28 cellular contexts compared by ENCODE assay signal in genomic region chr4:96136056-96136455, GRCh38.
"Had no signal": no experiment of that assay in that cellular context is flagged by ENCODE, and none has a peak within 500 bp of the region (broad histone marks: within the 10 kb centered on the region; RNA-seq: fewer than 3 reads in every experiment).

No MANE protein-coding gene starts in this region.

- H3K4me3 Mint-ChIP-seq: activated CD4-positive, alpha-beta memory T cell treated with anti-CD3 and anti-CD28 coated beads, Interleukin-2, amount 10 ng/mL, durations not matched to agents 7 days and 5 days; activated CD4-positive, alpha-beta T cell treated with anti-CD3 and anti-CD28 coated beads, Interleukin-2, amount 10 ng/mL, durations not matched to agents 7 days and 5 days; activated naive CD4-positive, alpha-beta T cell treated with anti-CD3 and anti-CD28 coated beads, Interleukin-2, amount 10 ng/mL, durations not matched to agents 7 days and 5 days; activated naive CD8-positive, alpha-beta T cell treated with anti-CD3 and anti-CD28 coated beads, Interleukin-2, amount 10 ng/mL, durations not matched to agents 7 days and 5 days; activated T-cell treated with anti-CD3 and anti-CD28 coated beads, Interleukin-2, amount 50 U/mL, for 24 hours; activated T-cell treated with anti-CD3 and anti-CD28 coated beads, Interleukin-2, amount 50 U/mL, for 72 hours; dendritic cell treated with granulocyte-macrophage colony-stimulating factor and Interleukin-4, amounts not matched to agents 40 ng/mL and 50 ng/mL, for 4 days; endodermal cell; WTC11 had no signal

- H3K4me1 Mint-ChIP-seq: activated CD4-positive, alpha-beta memory T cell treated with anti-CD3 and anti-CD28 coated beads, Interleukin-2, amount 10 ng/mL, durations not matched to agents 7 days and 5 days; activated CD4-positive, alpha-beta T cell treated with anti-CD3 and anti-CD28 coated beads, Interleukin-2, amount 10 ng/mL, durations not matched to agents 7 days and 5 days; activated naive CD4-positive, alpha-beta T cell treated with anti-CD3 and anti-CD28 coated beads, Interleukin-2, amount 10 ng/mL, durations not matched to agents 7 days and 5 days; activated naive CD8-positive, alpha-beta T cell treated with anti-CD3 and anti-CD28 coated beads, Interleukin-2, amount 10 ng/mL, durations not matched to agents 7 days and 5 days; endodermal cell; WTC11 had no signal

- H3K27me3 Mint-ChIP-seq: activated CD4-positive, alpha-beta memory T cell treated with anti-CD3 and anti-CD28 coated beads, Interleukin-2, amount 10 ng/mL, durations not matched to agents 7 days and 5 days; activated CD4-positive, alpha-beta T cell treated with anti-CD3 and anti-CD28 coated beads, Interleukin-2, amount 10 ng/mL, durations not matched to agents 7 days and 5 days; activated naive CD4-positive, alpha-beta T cell treated with anti-CD3 and anti-CD28 coated beads, Interleukin-2, amount 10 ng/mL, durations not matched to agents 7 days and 5 days; activated naive CD8-positive, alpha-beta T cell treated with anti-CD3 and anti-CD28 coated beads, Interleukin-2, amount 10 ng/mL, durations not matched to agents 7 days and 5 days; activated T-cell treated with anti-CD3 and anti-CD28 coated beads, Interleukin-2, amount 50 U/mL, for 24 hours; dendritic cell treated with granulocyte-macrophage colony-stimulating factor and Interleukin-4, amounts not matched to agents 40 ng/mL and 50 ng/mL, for 4 days had no signal

- H3K9me3 ChIP-seq: body of pancreas had no signal

- H3K36me3 Mint-ChIP-seq: activated naive CD4-positive, alpha-beta T cell treated with anti-CD3 and anti-CD28 coated beads, Interleukin-2, amount 10 ng/mL, durations not matched to agents 7 days and 5 days; activated naive CD4-positive, alpha-beta T cell treated with anti-CD3 and anti-CD28 coated beads, Interleukin-2, amount 50 U/mL, for 72 hours; activated naive CD8-positive, alpha-beta T cell treated with anti-CD3 and anti-CD28 coated beads, Interleukin-2, amount 10 ng/mL, durations not matched to agents 7 days and 5 days; WTC11 had no signal

- H3K27me3 ChIP-seq: body of pancreas, dorsolateral prefrontal cortex had no signal

- H3K4me1 ChIP-seq: body of pancreas had no signal

- H3K4me3 ChIP-seq: body of pancreas, coronary artery, dorsolateral prefrontal cortex had no signal

- H3K27ac Mint-ChIP-seq: activated CD4-positive, alpha-beta memory T cell treated with anti-CD3 and anti-CD28 coated beads, Interleukin-2, amount 10 ng/mL, durations not matched to agents 7 days and 5 days; activated CD4-positive, alpha-beta T cell treated with anti-CD3 and anti-CD28 coated beads, Interleukin-2, amount 10 ng/mL, durations not matched to agents 7 days and 5 days; activated naive CD4-positive, alpha-beta T cell treated with anti-CD3 and anti-CD28 coated beads, Interleukin-2, amount 10 ng/mL, durations not matched to agents 7 days and 5 days; activated naive CD4-positive, alpha-beta T cell treated with anti-CD3 and anti-CD28 coated beads, Interleukin-2, amount 50 U/mL, for 72 hours; activated naive CD8-positive, alpha-beta T cell treated with anti-CD3 and anti-CD28 coated beads, Interleukin-2, amount 10 ng/mL, durations not matched to agents 7 days and 5 days; activated T-cell treated with anti-CD3 and anti-CD28 coated beads, Interleukin-2, amount 50 U/mL, for 24 hours; activated T-cell treated with anti-CD3 and anti-CD28 coated beads, Interleukin-2, amount 50 U/mL, for 72 hours; dendritic cell treated with granulocyte-macrophage colony-stimulating factor and Interleukin-4, amounts not matched to agents 40 ng/mL and 50 ng/mL, for 4 days; endodermal cell; WTC11 had no signal

- DNase-seq: activated CD4-positive, alpha-beta memory T cell treated with anti-CD3 and anti-CD28 coated beads, Interleukin-2, amount 10 ng/mL, durations not matched to agents 7 days and 5 days; activated CD4-positive, alpha-beta T cell treated with anti-CD3 and anti-CD28 coated beads for 1 hour; activated CD4-positive, alpha-beta T cell treated with anti-CD3 and anti-CD28 coated beads for 4 hours; activated CD4-positive, alpha-beta T cell treated with anti-CD3 and anti-CD28 coated beads, Interleukin-2, amount 10 ng/mL, durations not matched to agents 7 days and 5 days; activated CD4-positive, alpha-beta T cell treated with anti-CD3 and anti-CD28 coated beads, Interleukin-2, amount 50 U/mL, for 4 hours; activated CD8-positive, alpha-beta memory T cell treated with anti-CD3 and anti-CD28 coated beads, Interleukin-2, amount 50 U/mL, for 48 hours; activated gamma-delta T cell; activated naive CD4-positive, alpha-beta T cell; activated naive CD4-positive, alpha-beta T cell treated with anti-CD3 and anti-CD28 coated beads, Interleukin-2, amount 10 ng/mL, durations not matched to agents 7 days and 5 days; activated naive CD8-positive, alpha-beta T cell treated with anti-CD3 and anti-CD28 coated beads, Interleukin-2, amount 10 ng/mL, durations not matched to agents 7 days and 5 days; activated T-cell treated with anti-CD3 and anti-CD28 coated beads for 4 hours; activated T-cell treated with anti-CD3 and anti-CD28 coated beads, Interleukin-2, amount 50 U/mL, for 24 hours; activated T-cell treated with anti-CD3 and anti-CD28 coated beads, Interleukin-2, amount 50 U/mL, for 72 hours; amygdala; aorta; body of pancreas; caudate nucleus; dorsolateral prefrontal cortex; effector memory CD4-positive, alpha-beta T cell; endodermal cell; foreskin fibroblast; head of caudate nucleus; T-helper 2 cell had no signal

- H3K27ac ChIP-seq: body of pancreas, coronary artery, dorsolateral prefrontal cortex, VCaP had no signal

- H3K9me3 Mint-ChIP-seq: activated CD4-positive, alpha-beta T cell treated with anti-CD3 and anti-CD28 coated beads, Interleukin-2, amount 10 ng/mL, durations not matched to agents 7 days and 5 days; activated naive CD4-positive, alpha-beta T cell treated with anti-CD3 and anti-CD28 coated beads, Interleukin-2, amount 10 ng/mL, durations not matched to agents 7 days and 5 days; activated naive CD4-positive, alpha-beta T cell treated with anti-CD3 and anti-CD28 coated beads, Interleukin-2, amount 50 U/mL, for 72 hours; activated T-cell treated with anti-CD3 and anti-CD28 coated beads, Interleukin-2, amount 50 U/mL, for 72 hours; endodermal cell; WTC11 had no signal
